ENCODE assay signal across 8 cellular contexts in the genomic region with DNA sequence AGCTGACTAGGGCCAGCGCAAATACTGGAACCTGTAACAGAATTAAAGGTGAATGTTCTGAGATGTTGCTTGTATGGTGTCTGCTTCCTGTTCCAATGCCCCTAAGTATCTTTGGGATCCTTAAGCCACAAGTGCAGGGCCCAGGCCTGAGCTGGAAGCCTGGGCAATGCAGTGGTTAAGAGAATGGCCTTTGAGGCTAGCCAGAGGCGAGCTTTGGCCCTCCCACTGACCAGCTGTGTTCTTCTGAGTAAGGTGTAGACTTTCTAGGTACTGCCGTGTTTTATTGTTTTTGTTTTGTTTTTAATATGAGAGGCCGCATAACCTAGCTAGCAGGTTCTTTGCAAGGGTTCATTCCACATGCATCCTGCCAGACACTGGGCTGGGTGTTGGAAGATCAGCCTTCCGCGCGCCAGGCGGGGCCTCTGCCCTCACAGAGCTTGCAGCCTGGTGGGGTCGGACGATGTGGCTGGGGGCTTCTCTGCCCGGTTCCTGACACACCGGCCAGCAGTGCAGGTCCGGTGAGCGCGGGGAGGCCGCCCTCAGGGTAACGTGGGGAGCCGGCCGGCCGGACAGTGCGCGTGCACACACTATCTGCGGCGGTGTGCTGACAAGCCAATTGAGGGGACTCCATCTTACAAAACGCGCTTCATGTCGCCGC. TPM values are rescaled to one million over a fixed set of nuclear protein-coding genes. Genes with fewer than 3 reads are reported as not detected.
DNase-seq lines count a peak whose midpoint lies in the region; ATAC-seq and TF ChIP-seq lines count a peak whose summit lies in the region.

No MANE protein-coding gene starts in this region.

- peaks cover 12% of the 10 kb centered on the region for H3K27me3 Mint-ChIP-seq in activated naive CD4-positive, alpha-beta T cell treated with anti-CD3 and anti-CD28 coated beads, Interleukin-2, amount 10 ng/mL, durations not matched to agents 7 days and 5 days

- peak overlapping the region; percentile 95 for H3K27ac Mint-ChIP-seq in activated naive CD4-positive, alpha-beta T cell treated with anti-CD3 and anti-CD28 coated beads, Interleukin-2, amount 10 ng/mL, durations not matched to agents 7 days and 5 days

- H3K27ac ChIP-seq in lung (ENCODE audit: low read depth in 1 of 2, low read length in 1 of 2) (peak overlapping the region; percentile 82 to 95), upper lobe of left lung (peak overlapping the region; percentile 96 to 99 (median 97))

- H3K9me3 Mint-ChIP-seq in activated naive CD4-positive, alpha-beta T cell treated with anti-CD3 and anti-CD28 coated beads, Interleukin-2, amount 10 ng/mL, durations not matched to agents 7 days and 5 days, result no peaks in the 10 kb centered on the region

- peaks cover 64% of the 10 kb centered on the region for H3K4me1 Mint-ChIP-seq in activated naive CD4-positive, alpha-beta T cell treated with anti-CD3 and anti-CD28 coated beads, Interleukin-2, amount 10 ng/mL, durations not matched to agents 7 days and 5 days

- TF ChIP-seq POLR2A in upper lobe of left lung (IDR thresholded peaks at IDR 0.05), result no peak

- in situ Hi-C loops in astrocyte of the spinal cord (cut with HindIII; ENCODE audit: low sequenced_read_pairs), result no loop called here

- ATAC-seq in lung (ENCODE audit: insufficient read depth, low FRiP score) (peak; percentile 1), upper lobe of left lung (ENCODE audit: low FRiP score in 2 of 2) (no peak), GM18520 (IDR thresholded peaks at IDR 0.05; ENCODE audit: unreplicated experiment) (no peak)

- WGBS in lung, 2 donors, result 35 to 49% methylated on average over 28 of the region's 28 CpGs
- WGBS in upper lobe of left lung, 2 donors, result 53 to 77% methylated on average over 10 to 12 of the region's 28 CpGs

- H3K4me3 ChIP-seq in astrocyte of the spinal cord (ENCODE audit: low read depth, low read length) (peak overlapping the region; percentile 90), lung (peak overlapping the region; percentile 4), upper lobe of left lung (peak overlapping the region; percentile 8 to 95 (median 90))

- peaks cover 55% of the 10 kb centered on the region for H3K36me3 Mint-ChIP-seq in activated naive CD4-positive, alpha-beta T cell treated with anti-CD3 and anti-CD28 coated beads, Interleukin-2, amount 10 ng/mL, durations not matched to agents 7 days and 5 days

- H3K4me1 ChIP-seq in lung (ENCODE audit: control insufficient read depth in 2 of 2, insufficient read depth in 2 of 2, low read length in 2 of 2) (peaks cover 3 to 29% of the 10 kb centered on the region in 2 donors), upper lobe of left lung (peaks cover 52 to 66% (median 54%) of the 10 kb centered on the region in 4 donors)

- TF ChIP-seq CTCF in astrocyte of the spinal cord (IDR thresholded peaks at IDR 0.05; ENCODE audit: low read depth, low read length) (no peak), lung (IDR thresholded peaks at IDR 0.05; ENCODE audit: control extremely low read depth, extremely low read depth) (no peak), upper lobe of left lung (IDR thresholded peaks at IDR 0.05) (no peak)

- no peaks in the 10 kb centered on the region for H3K9me3 ChIP-seq in lung (ENCODE audit: control insufficient read depth in 2 of 2, insufficient read depth in 1 of 2, low read length in 1 of 2)
- no peaks in the 10 kb centered on the region for H3K9me3 ChIP-seq in upper lobe of left lung

- peak overlapping the region; percentile 93 for H3K4me3 Mint-ChIP-seq in activated naive CD4-positive, alpha-beta T cell treated with anti-CD3 and anti-CD28 coated beads, Interleukin-2, amount 10 ng/mL, durations not matched to agents 7 days and 5 days

- H3K27me3 ChIP-seq in lung (ENCODE audit: control insufficient read depth, insufficient read depth), result no peaks in the 10 kb centered on the region
- no peaks in the 10 kb centered on the region for H3K27me3 ChIP-seq in upper lobe of left lung

- no peak for DNase-seq in activated naive CD4-positive, alpha-beta T cell treated with anti-CD3 and anti-CD28 coated beads, Interleukin-2, amount 10 ng/mL, durations not matched to agents 7 days and 5 days
- no peak for DNase-seq in activated naive CD4-positive, alpha-beta T cell treated with anti-CD3 and anti-CD28 coated beads, Interleukin-2, amount 50 U/mL, for 16 hours
- DNase-seq in astrocyte of the spinal cord (ENCODE audit: low read depth, low spot score) (no peak), lung (ENCODE audit: low spot score) (peak; percentile 31), upper lobe of left lung (no peak), NCI-H1092 treated with DMSO at 0.1 percent for 48 hours (lab: John Stamatoyannopoulos, UW) (no peak), NCI-H2081 (lab: John Stamatoyannopoulos, UW) (no peak)

- CTCF ChIA-PET in activated naive CD4-positive, alpha-beta T cell treated with anti-CD3 and anti-CD28 coated beads, Interleukin-2, amount 10 ng/mL, durations not matched to agents 7 days and 5 days (lab: Charles Lee), result interaction anchor here (1.0 to 2.7 kb wide), 2 partner anchors 12 kb away, joined by 3 to 20 read pairs; partner anchors contain the start of gene PSMC3IP

- TF ChIP-seq EP300 in upper lobe of left lung (IDR thresholded peaks at IDR 0.05), result no peak

- H3K36me3 ChIP-seq in lung (ENCODE audit: control insufficient read depth in 2 of 2, insufficient read depth in 2 of 2, low read length in 2 of 2), result peaks cover 13 to 35% of the 10 kb centered on the region in 2 donors
- peaks cover 15 to 58% (median 50%) of the 10 kb centered on the region in 4 donors for H3K36me3 ChIP-seq in upper lobe of left lung

RNA-seq across cellular contexts. Expression of gene MLX, which starts 0.6 kb away (rescaled TPM):
- total RNA-seq in lung (10 to 100 TPM; 31.9 to 69.7 TPM), upper lobe of left lung (100 to 1,000 TPM in 1 of 6 donors, 10 to 100 TPM in 5; 61.8 to 104 (median 83.5) TPM)
- 10 to 100 TPM; 61.8 to 71.6 TPM for polyA plus RNA-seq in lung

RNA-seq across cellular contexts. Expression of gene COASY, which starts 4.4 kb away (rescaled TPM):
- total RNA-seq in lung (10 to 100 TPM; 25.9 to 93.2 TPM), upper lobe of left lung (10 to 100 TPM; 34.7 to 71.1 (median 51.4) TPM)
- 10 to 100 TPM; 57.3 to 71.3 TPM for polyA plus RNA-seq in lung

RNA-seq across cellular contexts. Expression of gene PSMC3IP, which starts 11.2 kb away (rescaled TPM):
- total RNA-seq in lung, result 1 to 10 TPM; 3.4 to 7.5 TPM
- polyA plus RNA-seq in lung, result 1 to 10 TPM; 3.7 to 4.3 TPM
- total RNA-seq in upper lobe of left lung, result 1 to 10 TPM in 5 of 6 donors, not detected in 1; 1.9 to 6.8 (median 3.8) TPM

RNA-seq across cellular contexts. Expression of gene HSD17B1, which starts 13.6 kb away (rescaled TPM):
- 1 to 10 TPM in 1 of 2 donors, under 1 TPM in 1; 0.98 to 1.3 TPM for total RNA-seq in lung
- 1 to 10 TPM; 1.8 to 2.4 TPM for polyA plus RNA-seq in lung
- 1 to 10 TPM in 5 of 6 donors, not detected in 1; 1.3 to 6.3 (median 1.7) TPM for total RNA-seq in upper lobe of left lung

RNA-seq across cellular contexts. Expression of gene NAGLU, which starts 30.3 kb away (rescaled TPM):
- total RNA-seq in lung, result 10 to 100 TPM; 16.8 to 69.8 TPM
- polyA plus RNA-seq in lung, result 10 to 100 TPM; 32.3 to 37.9 TPM
- total RNA-seq in upper lobe of left lung, result 10 to 100 TPM; 36.7 to 97.4 (median 68.4) TPM

Comparison
In these comparisons a context has a peak if more than half of its experiments do, and no peak if none do; other contexts are left out.
1. H3K4me3 ChIP-seq: peak in every context shown above with its lines; median percentile 90 in astrocyte of the spinal cord; 90 in upper lobe of left lung; 4 in lung.